Comparison of ENCODE assay signal across 9 cellular contexts in the genomic region with DNA sequence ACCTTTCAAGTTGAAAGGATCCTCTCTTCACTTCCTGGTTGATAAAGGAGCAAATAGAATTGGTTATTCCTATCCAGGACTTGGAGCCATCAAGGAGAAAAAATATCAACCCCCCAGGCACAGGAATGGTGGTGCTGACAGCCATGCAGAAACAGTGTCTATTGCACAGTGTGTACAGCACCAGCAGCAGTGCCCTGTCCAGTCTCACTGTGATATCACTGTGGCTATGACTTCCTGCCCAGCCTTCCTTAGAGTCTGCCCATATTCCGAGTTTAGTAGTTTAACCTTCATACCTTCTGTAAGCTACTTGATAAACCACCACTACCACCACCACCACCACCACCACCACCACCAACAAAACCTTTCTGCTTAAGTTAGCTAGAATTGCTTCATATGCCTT.
"Had no signal": no experiment of that assay in that cellular context is flagged by ENCODE, and none has a peak within 500 bp of the region (broad histone marks: within the 10 kb centered on the region; RNA-seq: fewer than 3 reads in every experiment).

No MANE protein-coding gene starts in this region.

- H3K27ac ChIP-seq: GM23248, HL-60 had no signal

- ATAC-seq: HCT116, HepG2, K562 had no signal

- H3K4me3 ChIP-seq: GM23248, HAP-1, K562 had no signal

- H3K9me3 Mint-ChIP-seq: HFFc6 had no signal

- H3K27ac Mint-ChIP-seq: HFFc6 had no signal

- H3K4me1 ChIP-seq: HAP-1 had no signal

- FAIRE-seq: HepG2, K562 had no signal

- H3K36me3 ChIP-seq: HAP-1 had no signal

- H3K9me3 ChIP-seq: HAP-1 had no signal

- H3K9ac ChIP-seq: GM23248 had no signal

- DNase-seq: GM23248, GOT3, H7, HFFc6 had no signal

- H3K4me3 Mint-ChIP-seq: HFFc6 had no signal

- H2AFZ ChIP-seq: GM23248 had no signal
